In genomic region chr20:51498765-51499540, GRCh38 we compare ENCODE assay signal across 16 cellular contexts.
DNase-seq lines count a peak whose midpoint lies in the region; ATAC-seq, FAIRE-seq and TF ChIP-seq lines count a peak whose summit lies in the region.
"Had no signal": no experiment of that assay in that cellular context is flagged by ENCODE, and none has a peak within 500 bp of the region (broad histone marks: within the 10 kb centered on the region; RNA-seq: fewer than 3 reads in every experiment).

No MANE protein-coding gene starts in this region.

- DNase-seq in activated naive CD4-positive, alpha-beta T cell treated with Interleukin-2 at 50 U/mL for 16 hours, result no peak
- DNase-seq in RWPE2 (ENCODE audit: low spot score) (peak; percentile 68), coronary artery (ENCODE audit: low spot score) (peak; percentile 60), urothelium cell line (ENCODE audit: low spot score) (no peak), NCI-H748 (lab: John Stamatoyannopoulos, UW; ENCODE audit: unreplicated experiment) (no peak), SKM-1 (lab: John Stamatoyannopoulos, UW; ENCODE audit: unreplicated experiment) (no peak), HPDE6-E6E7 (ENCODE audit: extremely low spot score) (no peak)
- DNase-seq: DMS53, NCI-H1417, NCI-H345, SIG-M5, uterus had no signal

- H3K9me3 Mint-ChIP-seq in activated naive CD4-positive, alpha-beta T cell treated with anti-CD3 and anti-CD28 coated beads, Interleukin-2, amount 50 U/mL, for 24 hours, result peaks cover 10% of the 10 kb centered on the region

- H3K4me1 ChIP-seq in RWPE2 (ENCODE audit: insufficient read depth, poor library complexity, severe bottlenecking), result peaks cover 4% of the 10 kb centered on the region
- H3K4me1 ChIP-seq: uterus had no signal

- peaks cover 14% of the 10 kb centered on the region for H3K36me3 Mint-ChIP-seq in activated naive CD4-positive, alpha-beta T cell treated with anti-CD3 and anti-CD28 coated beads, Interleukin-2, amount 50 U/mL, for 24 hours

- ATAC-seq in RWPE2 (ENCODE audit: low read depth), result no peak

- FAIRE-seq in urothelium cell line (lab: Jason Lieb, UNC), result peak; percentile 65
- FAIRE-seq: endometrium, TTC549 had no signal

- H3K27me3 ChIP-seq in RWPE2 (ENCODE audit: insufficient read depth, poor library complexity, severe bottlenecking), result no peaks in the 10 kb centered on the region
- H3K27me3 ChIP-seq: uterus had no signal

- H3K9me3 ChIP-seq in RWPE2 (ENCODE audit: severe bottlenecking), result no peaks in the 10 kb centered on the region
- H3K9me3 ChIP-seq: uterus had no signal

- no peaks in the 10 kb centered on the region for H3K27me3 Mint-ChIP-seq in activated naive CD4-positive, alpha-beta T cell treated with anti-CD3 and anti-CD28 coated beads, Interleukin-2, amount 50 U/mL, for 24 hours

- no peak overlapping the region for H3K4me3 ChIP-seq in RWPE2 (ENCODE audit: severe bottlenecking)
- H3K4me3 ChIP-seq in coronary artery, result no peak overlapping the region
- H3K4me3 ChIP-seq: smooth muscle cell, uterus had no signal

- H3K36me3 ChIP-seq in RWPE2 (ENCODE audit: low read depth), result no peaks in the 10 kb centered on the region
- H3K36me3 ChIP-seq: uterus had no signal

- TF ChIP-seq CTCF in RWPE2 (IDR thresholded peaks at IDR 0.05; ENCODE audit: poor library complexity, severe bottlenecking), result no peak
- no peak for TF ChIP-seq CTCF in coronary artery (IDR thresholded peaks at IDR 0.05)

- H3K4me1 Mint-ChIP-seq in activated naive CD4-positive, alpha-beta T cell treated with anti-CD3 and anti-CD28 coated beads, Interleukin-2, amount 50 U/mL, for 24 hours, result peaks cover 97% of the 10 kb centered on the region

- peak overlapping the region; percentile 84 for H3K4me3 Mint-ChIP-seq in activated naive CD4-positive, alpha-beta T cell treated with anti-CD3 and anti-CD28 coated beads, Interleukin-2, amount 50 U/mL, for 24 hours

- H3K27ac ChIP-seq in RWPE2 (ENCODE audit: poor library complexity, severe bottlenecking) (no peak overlapping the region), coronary artery (no peak overlapping the region)
- H3K27ac ChIP-seq: uterus had no signal

- peak overlapping the region; percentile 99 for H3K27ac Mint-ChIP-seq in activated naive CD4-positive, alpha-beta T cell treated with anti-CD3 and anti-CD28 coated beads, Interleukin-2, amount 50 U/mL, for 24 hours

Comparison
In these comparisons a context has a peak if more than half of its experiments do, and no peak if none do; other contexts are left out.
1. DNase-seq: peak in RWPE2 (single experiment) and coronary artery (single experiment); none in activated naive CD4-positive, alpha-beta T cell treated with Interleukin-2 at 50 U/mL for 16 hours (single experiment), urothelium cell line (single experiment), NCI-H748 (single experiment), SKM-1 (single experiment) and HPDE6-E6E7 (single experiment).